Comparison of ENCODE assay signal across 8 cellular contexts in the genomic region with DNA sequence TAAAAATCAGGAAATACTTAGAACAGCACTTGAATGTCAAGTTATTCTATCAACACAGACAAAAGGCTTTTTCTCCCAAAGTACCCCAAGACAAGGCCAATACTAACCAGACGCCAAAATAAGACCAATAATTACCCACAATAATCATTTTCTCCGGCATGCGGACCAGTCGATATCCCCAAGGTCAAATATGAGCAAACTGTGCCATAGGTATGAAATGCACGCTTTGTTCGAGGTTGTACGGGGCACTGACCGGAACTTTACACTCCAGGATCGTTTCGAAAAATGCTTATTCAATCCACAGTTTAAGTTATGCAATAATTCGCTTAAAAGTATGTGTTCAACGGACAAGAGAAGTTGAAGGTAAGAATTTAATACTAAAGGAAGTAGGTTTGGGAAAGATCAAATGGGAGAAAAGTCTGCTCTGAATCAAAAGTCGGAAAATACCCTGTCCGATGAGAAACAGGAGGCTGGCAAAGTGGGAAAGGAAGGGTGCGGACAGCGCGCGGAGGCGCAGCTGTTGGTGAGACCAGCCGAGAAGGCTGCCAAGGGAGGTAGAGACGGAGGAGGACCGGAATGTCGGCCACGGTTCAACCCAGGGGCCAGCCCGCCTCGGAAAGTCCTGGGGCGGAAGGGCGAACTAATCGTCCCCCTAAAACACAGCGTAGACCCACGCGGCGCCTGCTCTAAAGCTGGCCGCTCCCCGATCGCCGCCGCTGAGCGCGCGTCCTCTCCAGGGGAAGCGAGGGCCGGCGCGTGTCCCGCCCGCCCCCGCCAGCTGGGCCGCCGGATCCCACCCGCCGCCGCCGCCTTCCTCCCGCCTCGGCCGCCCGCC. TPM values are rescaled to one million over a fixed set of nuclear protein-coding genes. Genes with fewer than 3 reads are reported as not detected.
DNase-seq lines count a peak whose midpoint lies in the region; ATAC-seq and TF ChIP-seq lines count a peak whose summit lies in the region.

No MANE protein-coding gene starts in this region.

- H3K27me3 Mint-ChIP-seq in CD14-positive monocyte (ENCODE audit: low read depth in 3 of 3): no peaks in the 10 kb centered on the region
- no peaks in the 10 kb centered on the region for H3K27me3 Mint-ChIP-seq in activated T-helper 17 cell treated with anti-CD3 and anti-CD28 coated beads, Interleukin-2, amount 50 U/mL, for 72 hours

- TF ChIP-seq CTCF in CD14-positive monocyte (IDR thresholded peaks at IDR 0.05) (no peak), osteoblast (IDR thresholded peaks at IDR 0.05; ENCODE audit: extremely low read depth, low read depth, low read length) (no peak)

- H3K36me3 ChIP-seq in osteoblast (ENCODE audit: insufficient read depth, low read length): peaks cover 27% of the 10 kb centered on the region

- peak overlapping the region; percentile 97 for H3K27ac ChIP-seq in osteoblast (ENCODE audit: low read depth, low read length)

- peaks cover 0 to 9% (median 5%) of the 10 kb centered on the region in 7 donors for H3K9me3 Mint-ChIP-seq in CD14-positive monocyte
- no peaks in the 10 kb centered on the region for H3K9me3 Mint-ChIP-seq in activated T-helper 17 cell treated with anti-CD3 and anti-CD28 coated beads, Interleukin-2, amount 50 U/mL, for 72 hours

- H3K27me3 ChIP-seq in osteoblast (ENCODE audit: insufficient read depth, low read length): no peaks in the 10 kb centered on the region

- peak overlapping the region; percentile 94 for H3K4me2 ChIP-seq in osteoblast (ENCODE audit: insufficient read depth, low read length)

- H3K4me3 Mint-ChIP-seq in CD14-positive monocyte: peak overlapping the region; percentile 98 to 100
- peak overlapping the region; percentile 100 for H3K4me3 Mint-ChIP-seq in activated T-helper 17 cell treated with anti-CD3 and anti-CD28 coated beads, Interleukin-2, amount 50 U/mL, for 72 hours

- H3K4me1 Mint-ChIP-seq in CD14-positive monocyte: peaks cover 35% of the 10 kb centered on the region
- H3K4me1 Mint-ChIP-seq in activated T-helper 17 cell treated with anti-CD3 and anti-CD28 coated beads, Interleukin-2, amount 50 U/mL, for 72 hours: peaks cover 21% of the 10 kb centered on the region

- H3K79me2 ChIP-seq in osteoblast (ENCODE audit: insufficient read depth, low read length): peaks cover 62% of the 10 kb centered on the region

- DNase-seq in CD14-positive monocyte (ENCODE audit: low spot score) (peak; percentile 48), NCI-H2107 (lab: John Stamatoyannopoulos, UW) (peak; percentile 39), glomerular visceral epithelial cell (ENCODE audit: extremely low spot score) (peak; percentile 71), osteoblast (ENCODE audit: insufficient read length, low spot score, missing footprints) (peak; percentile 85), T-helper 9 cell (no peak)

- peaks cover 22 to 35% of the 10 kb centered on the region in 2 donors for H3K36me3 Mint-ChIP-seq in CD14-positive monocyte
- peaks cover 60% of the 10 kb centered on the region for H3K36me3 Mint-ChIP-seq in activated T-helper 17 cell treated with anti-CD3 and anti-CD28 coated beads, Interleukin-2, amount 50 U/mL, for 72 hours (ENCODE audit: low read depth)

- peak overlapping the region; percentile 67 for H2AFZ ChIP-seq in osteoblast (ENCODE audit: low read length)

- peaks cover 27% of the 10 kb centered on the region for H3K4me1 ChIP-seq in osteoblast (ENCODE audit: insufficient read depth, low read length)

- peak overlapping the region; percentile 98 to 100 (median 100) for H3K27ac Mint-ChIP-seq in CD14-positive monocyte
- peak overlapping the region; percentile 99 for H3K27ac Mint-ChIP-seq in activated T-helper 17 cell treated with anti-CD3 and anti-CD28 coated beads, Interleukin-2, amount 50 U/mL, for 72 hours

- intact Hi-C loops in CD14-positive monocyte (cut with micrococcal nuclease): loop anchor here (2.0 to 10.0 kb wide), 4 partner anchors 61 to 68 kb away; partner anchors contain the start of gene CTBS (in 1 of the 2)

- H3K9me3 ChIP-seq in osteoblast (ENCODE audit: low read depth, low read length): no peaks in the 10 kb centered on the region

- H3K4me3 ChIP-seq in osteoblast (ENCODE audit: insufficient read depth, low read length): peak overlapping the region; percentile 91

- ATAC-seq in GM18520 (IDR thresholded peaks at IDR 0.05; ENCODE audit: unreplicated experiment) (peak; percentile 7), HG02981 (IDR thresholded peaks at IDR 0.05; ENCODE audit: unreplicated experiment) (peak; percentile 34)
- ATAC-seq in activated T-helper 17 cell treated with anti-CD3 and anti-CD28 coated beads, Interleukin-2, amount 50 U/mL, for 72 hours (replicated peaks): peak; percentile 33

- H4K20me1 ChIP-seq in osteoblast (ENCODE audit: insufficient read depth, low read length): peaks cover 36% of the 10 kb centered on the region

RNA-seq across cellular contexts. Expression of gene SPATA1, which starts 0.8 kb away (rescaled TPM):
- under 1 TPM; 0.40 to 0.43 TPM for polyA plus RNA-seq in CD14-positive monocyte
- total RNA-seq in activated T-helper 17 cell treated with anti-CD3 and anti-CD28 coated beads, Interleukin-2, amount 50 U/mL, for 72 hours: 1 to 10 TPM in 1 of 2 donors, under 1 TPM in 1; 0.65 to 1.7 TPM
- 1.8 and 2.1 TPM in 2 replicates for total RNA-seq in osteoblast

RNA-seq across cellular contexts. Expression of gene GNG5, which starts 1.0 kb away (rescaled TPM):
- polyA plus RNA-seq in CD14-positive monocyte: 100 to 1,000 TPM; 377 to 555 TPM
- 100 to 1,000 TPM in 1 of 2 donors, 10 to 100 TPM in 1; 83.4 to 105 TPM for total RNA-seq in activated T-helper 17 cell treated with anti-CD3 and anti-CD28 coated beads, Interleukin-2, amount 50 U/mL, for 72 hours
- 23.5 and 23.6 TPM in 2 replicates for total RNA-seq in osteoblast

RNA-seq across cellular contexts. Expression of gene RPF1, which starts 26.3 kb away (rescaled TPM):
- 10 to 100 TPM; 23.8 to 25.4 TPM for polyA plus RNA-seq in CD14-positive monocyte
- total RNA-seq in activated T-helper 17 cell treated with anti-CD3 and anti-CD28 coated beads, Interleukin-2, amount 50 U/mL, for 72 hours: 10 to 100 TPM; 32.0 to 53.2 TPM
- 29.3 and 35.4 TPM in 2 replicates for total RNA-seq in osteoblast
